In the genomic region with DNA sequence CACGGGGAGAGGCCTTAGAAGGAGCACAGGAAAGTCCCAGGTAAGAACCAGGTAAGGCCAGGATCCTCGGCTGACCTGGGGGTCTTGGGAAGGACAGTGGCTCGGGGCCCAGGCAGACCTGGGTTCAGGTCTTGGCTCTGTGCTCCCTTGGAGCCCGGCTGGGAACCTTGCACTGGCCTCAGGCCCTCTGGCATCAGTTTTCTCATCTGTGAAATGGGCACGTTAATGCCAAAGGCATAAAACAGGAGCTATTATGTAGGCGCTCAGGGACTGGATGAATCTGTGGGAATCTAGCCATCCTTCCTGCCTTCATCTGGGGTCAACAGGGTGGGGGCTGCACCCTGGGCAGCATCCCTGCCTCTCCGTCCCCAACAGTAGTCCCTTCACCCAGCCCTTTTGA, we compare ENCODE assay signal across 15 cellular contexts. TPM values are rescaled to one million over a fixed set of nuclear protein-coding genes. Genes with fewer than 3 reads are reported as not detected.
"Had no signal": no experiment of that assay in that cellular context is flagged by ENCODE, and none has a peak within 500 bp of the region (broad histone marks: within the 10 kb centered on the region; RNA-seq: fewer than 3 reads in every experiment).

No MANE protein-coding gene starts in this region.

- H3K4me3 ChIP-seq: K562, SJCRH30 had no signal

- H3K27ac ChIP-seq: KMS-11, RWPE1, SJCRH30 had no signal

- H3K27ac Mint-ChIP-seq: IgD-negative memory B cell had no signal

- H3K4me2 ChIP-seq: KMS-11 had no signal

- FAIRE-seq: K562 had no signal

- DNase-seq: Kasumi-1; MM.1S; NCI-H1048; NCI-H1105; NCI-H1436 treated with DMSO at 0.1 percent for 48 hours; NCI-H187 treated with DMSO at 0.1 percent for 48 hours; NCI-H510A treated with DMSO at 0.1 percent for 48 hours; NCI-H526; NK-92 treated with Interleukin-12 subunit alpha and Interleukin-12 subunit beta, amount 100 ng/mL, for 24 hours; PC-3 had no signal

- H3K9ac ChIP-seq: KMS-11 had no signal

- H3K4me3 Mint-ChIP-seq: IgD-negative memory B cell had no signal

- H3K9me3 ChIP-seq: SJCRH30 had no signal

- ATAC-seq: PC-3 had no signal

- H3K36me3 ChIP-seq: SJCRH30 had no signal

- H3K36me3 Mint-ChIP-seq: IgD-negative memory B cell had no signal

- H3K4me1 ChIP-seq: SJCRH30 had no signal

RNA-seq across cellular contexts. Expression of gene SLC29A4, which starts 8.3 kb away (rescaled TPM):
- polyA plus RNA-seq: IgD-negative memory B cell had no signal
